1 cellular context compared by ENCODE assay signal in the genomic region with DNA sequence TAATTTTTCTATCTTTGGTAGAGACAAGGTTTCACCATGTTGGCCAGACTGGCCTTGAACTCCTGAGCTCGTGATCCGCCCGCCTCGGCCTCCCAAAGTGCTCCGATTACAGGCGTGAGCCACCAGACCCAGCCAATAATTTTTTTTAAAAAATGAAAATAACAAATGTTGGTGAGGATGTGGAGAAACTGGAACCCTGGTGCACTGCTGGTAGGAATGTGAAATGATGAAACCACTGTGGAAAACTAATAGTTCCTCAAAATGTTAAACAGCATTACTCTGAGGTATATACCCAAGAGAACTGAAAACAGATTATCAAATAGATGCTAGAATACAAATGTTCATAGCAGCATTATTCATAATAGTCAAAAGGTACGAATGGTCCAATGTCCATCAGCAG.
TF ChIP-seq lines count a peak whose summit lies in the region.

No MANE protein-coding gene starts in this region.

TF ChIP-seq in IMR-90, 13 proteins besides CTCF, POLR2A, EP300 and RAD21:
- no peak for TF ChIP-seq FOS (IDR thresholded peaks at IDR 0.05; ENCODE audit: low read depth, low read length)
TF ChIP-seq in IMR-90: peak in this region for 0.
